ENCODE assay signal across 1 cellular context in genomic region chr11:44611088-44611487, GRCh38.
TF ChIP-seq lines count a peak whose summit lies in the region.

No MANE protein-coding gene starts in this region.

TF ChIP-seq in HepG2, 621 proteins besides CTCF, POLR2A, EP300 and RAD21 (continued from another document):
- TF ChIP-seq ZNF691 (CRISPR knock-in tag; IDR thresholded peaks at IDR 0.05; ENCODE audit: borderline replicate concordance, low read depth) (no peak), NR0B2 (CRISPR knock-in tag; IDR thresholded peaks at IDR 0.05) (no peak), HNF4A (CRISPR knock-in tag; IDR thresholded peaks at IDR 0.05) (no peak), USF2 (IDR thresholded peaks at IDR 0.05; ENCODE audit: low read depth, low read length) (no peak), USF2 (CRISPR knock-in tag; IDR thresholded peaks at IDR 0.05; ENCODE audit: borderline replicate concordance) (no peak), ZNF260 (CRISPR knock-in tag; IDR thresholded peaks at IDR 0.05; ENCODE audit: borderline replicate concordance, low read depth) (no peak), KLF12 (CRISPR knock-in tag; IDR thresholded peaks at IDR 0.05; ENCODE audit: borderline replicate concordance) (no peak), ZNF280B (CRISPR knock-in tag; IDR thresholded peaks at IDR 0.05; ENCODE audit: borderline replicate concordance) (no peak), ZNF282 (IDR thresholded peaks at IDR 0.05; ENCODE audit: partially characterized antibody) (no peak)
TF ChIP-seq in HepG2: peak in this region for 0.
